ENCODE assay signal across 26 cellular contexts in the genomic region with DNA sequence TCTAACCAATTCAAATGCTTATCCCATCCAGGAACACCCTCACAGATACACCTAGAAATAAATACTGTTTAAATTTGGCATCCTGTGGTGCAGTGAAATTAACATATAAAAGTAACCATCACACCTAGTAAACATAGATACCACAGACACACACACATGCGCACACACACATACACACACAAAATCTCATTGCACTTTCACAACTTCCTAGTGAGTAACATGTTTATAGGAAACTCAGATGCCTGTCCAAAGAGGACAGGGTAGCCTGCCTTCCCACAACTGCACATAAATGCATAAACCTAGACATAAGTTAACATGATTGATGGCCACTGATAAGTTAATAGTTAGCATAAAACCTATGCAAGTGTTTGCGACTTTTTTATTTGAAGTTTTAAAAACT. TPM values are rescaled to one million over a fixed set of nuclear protein-coding genes. Genes with fewer than 3 reads are reported as not detected.
DNase-seq lines count a peak whose midpoint lies in the region; ATAC-seq, FAIRE-seq and TF ChIP-seq lines count a peak whose summit lies in the region.
"Had no signal": no experiment of that assay in that cellular context is flagged by ENCODE, and none has a peak within 500 bp of the region (broad histone marks: within the 10 kb centered on the region; RNA-seq: fewer than 3 reads in every experiment).

No MANE protein-coding gene starts in this region.

- no peak overlapping the region for H3K4me3 Mint-ChIP-seq in activated CD4-positive, alpha-beta memory T cell treated with anti-CD3 and anti-CD28 coated beads for 36 hours
- H3K4me3 Mint-ChIP-seq: B cell; CD4-positive, alpha-beta memory T cell; CD4-positive, CD25-positive, alpha-beta regulatory T cell; CD8-positive, alpha-beta memory T cell had no signal

- dilution Hi-C loops in IMR-90 (cut with HindIII; ENCODE audit: low sequenced_read_pairs, unreplicated experiment) = no loop called here

- no peak overlapping the region for H2BK120ac ChIP-seq in IMR-90 (ENCODE audit: low read depth, low read length)

- no peak overlapping the region for H4K91ac ChIP-seq in IMR-90 (ENCODE audit: insufficient read depth, low read depth, low read length)

- in situ Hi-C loops in IMR-90 (cut with MboI; ENCODE audit: low sequenced_read_pairs) (no loop called here), brain microvascular endothelial cell (cut with HindIII; ENCODE audit: low pct_ligation_motif_present, low sequenced_read_pairs) (no loop called here)

- FAIRE-seq in GM19239 (lab: Jason Lieb, UNC) = peak; percentile 4
- FAIRE-seq in islet of Langerhans (lab: Jason Lieb, UNC) = peak; percentile 55
- FAIRE-seq: A549, GM12878, GM12892 had no signal

- no peak overlapping the region for H2AK9ac ChIP-seq in IMR-90 (replicated peaks; ENCODE audit: low read depth, low read length, poor library complexity)

- H3K36me3 Mint-ChIP-seq in activated CD4-positive, alpha-beta memory T cell treated with anti-CD3 and anti-CD28 coated beads for 36 hours = no peaks in the 10 kb centered on the region
- H3K36me3 Mint-ChIP-seq: CD4-positive, CD25-positive, alpha-beta regulatory T cell had no signal

- H4K5ac ChIP-seq in IMR-90 (ENCODE audit: low read depth, low read length) = no peak overlapping the region

- no peaks in the 10 kb centered on the region for H3K9me3 Mint-ChIP-seq in activated CD4-positive, alpha-beta memory T cell treated with anti-CD3 and anti-CD28 coated beads for 36 hours
- H3K9me3 Mint-ChIP-seq: CD8-positive, alpha-beta memory T cell had no signal

- no peak overlapping the region for H3K4ac ChIP-seq in IMR-90 (ENCODE audit: low read depth, low read length)

- no peak overlapping the region for H2AFZ ChIP-seq in IMR-90 (replicated peaks; ENCODE audit: low read length, poor library complexity)

- no peak overlapping the region for H3K56ac ChIP-seq in IMR-90 (ENCODE audit: extremely low read depth, insufficient read depth, low read length)

- H2BK15ac ChIP-seq in IMR-90 (ENCODE audit: low read depth, low read length) = no peak overlapping the region

- no peaks in the 10 kb centered on the region for H3K9me3 ChIP-seq in IMR-90 (ENCODE audit: control insufficient read depth, insufficient read depth, low read length)
- H3K9me3 ChIP-seq: A549 had no signal

- no peak overlapping the region for H2BK20ac ChIP-seq in IMR-90 (ENCODE audit: low read depth, low read length)

- peaks cover 4% of the 10 kb centered on the region for H3K4me1 ChIP-seq in IMR-90 (ENCODE audit: control insufficient read depth, insufficient read depth, low read length)

- H3K27ac Mint-ChIP-seq in activated CD4-positive, alpha-beta memory T cell treated with anti-CD3 and anti-CD28 coated beads for 36 hours = no peak overlapping the region
- H3K27ac Mint-ChIP-seq: B cell; CD8-positive, alpha-beta memory T cell had no signal

- H3K27me3 Mint-ChIP-seq in activated CD4-positive, alpha-beta memory T cell treated with anti-CD3 and anti-CD28 coated beads for 36 hours = no peaks in the 10 kb centered on the region
- H3K27me3 Mint-ChIP-seq: B cell; CD4-positive, alpha-beta memory T cell; CD4-positive, CD25-positive, alpha-beta regulatory T cell had no signal

- no peak for ATAC-seq in IMR-90 (ENCODE audit: low read depth)
- no peak for ATAC-seq in GM19035 (IDR thresholded peaks at IDR 0.05; ENCODE audit: unreplicated experiment)
- ATAC-seq in GM18502 (IDR thresholded peaks at IDR 0.05; ENCODE audit: poor library complexity, unreplicated experiment) = no peak
- ATAC-seq: A549, GM12878 had no signal

- H3K23ac ChIP-seq in IMR-90 (ENCODE audit: low read depth, low read length) = no peak overlapping the region

- no peak for DNase-seq in GM19239 (ENCODE audit: insufficient read length, low spot score)
- peak; percentile 33 for DNase-seq in IMR-90
- peak; percentile 8 for DNase-seq in fibroblast of mammary gland (ENCODE audit: low read depth)
- no peak for DNase-seq in brain microvascular endothelial cell
- no peak for DNase-seq in activated CD4-positive, alpha-beta memory T cell treated with anti-CD3 and anti-CD28 coated beads for 36 hours
- DNase-seq: AML-193; CD4-positive, alpha-beta memory T cell; CD4-positive, CD25-positive, alpha-beta regulatory T cell; CD8-positive, alpha-beta memory T cell; COR-L47; DMS 273 treated with DMSO at 0.1 percent for 48 hours; DMS153; DMS53; DND-41; EL; GDM1 had no signal

- no TSS peak for BruUV-seq in IMR-90 (replicated peaks; lab: Mats Ljungman, UMichigan)

- TF ChIP-seq RAD21 in IMR-90 (IDR thresholded peaks at IDR 0.05; ENCODE audit: low read length) = no peak

- H3K27ac ChIP-seq in IMR-90 (ENCODE audit: insufficient read depth, low read length) (no peak overlapping the region), brain microvascular endothelial cell (no peak overlapping the region)
- H3K27ac ChIP-seq: 22Rv1; A549; BLaER1 treated with 17β-estradiol and CSF1 and Interleukin-3, amounts not matched to agents 10 nM and 100 nM; C4-2B had no signal

- H3K4me3 ChIP-seq in IMR-90 (ENCODE audit: insufficient read depth, low read depth, low read length) (no peak overlapping the region), fibroblast of mammary gland (ENCODE audit: control insufficient read depth, low read depth, low read length) (no peak overlapping the region), brain microvascular endothelial cell (ENCODE audit: low read depth, low read length) (no peak overlapping the region)
- H3K4me3 ChIP-seq: A549; BLaER1 treated with 17β-estradiol and CSF1 and Interleukin-3, amounts not matched to agents 10 nM and 100 nM; GM12878 had no signal

- TF ChIP-seq POLR2A in IMR-90 (IDR thresholded peaks at IDR 0.05; ENCODE audit: low read depth, low read length) = no peak

- no peak overlapping the region for H4K8ac ChIP-seq in IMR-90 (ENCODE audit: low read depth in 2 of 2, low read length in 2 of 2)

- peaks cover 21 to 31% of the 10 kb centered on the region in 2 experiments for H3K79me1 ChIP-seq in IMR-90 (ENCODE audit: low read depth in 1 of 2, low read length in 2 of 2)

- no peak overlapping the region for H3K14ac ChIP-seq in IMR-90 (replicated peaks; ENCODE audit: low read depth, low read length)

- peaks cover 24% of the 10 kb centered on the region for H3K4me1 Mint-ChIP-seq in activated CD4-positive, alpha-beta memory T cell treated with anti-CD3 and anti-CD28 coated beads for 36 hours (ENCODE audit: low read depth)

- no peak overlapping the region for H3K9ac ChIP-seq in IMR-90 (ENCODE audit: low read depth, low read length)
- H3K9ac ChIP-seq: BLaER1 treated with 17β-estradiol and CSF1 and Interleukin-3, amounts not matched to agents 10 nM and 100 nM had no signal

- H4K20me1 ChIP-seq in IMR-90 (ENCODE audit: insufficient read depth, low read length) = no peaks in the 10 kb centered on the region; the same call in 1 of the 2 replicates
- H4K20me1 ChIP-seq: BLaER1 treated with 17β-estradiol and CSF1 and Interleukin-3, amounts not matched to agents 10 nM and 100 nM had no signal

- H3K4me2 ChIP-seq in IMR-90 (ENCODE audit: low read depth, low read length) = no peak overlapping the region
- H3K4me2 ChIP-seq: A549; BLaER1 treated with 17β-estradiol and CSF1 and Interleukin-3, amounts not matched to agents 10 nM and 100 nM had no signal

- POLR2A ChIA-PET in IMR-90 (lab: Charles Lee; ENCODE audit: unreplicated experiment) = no interaction called here
- POLR2A ChIA-PET in activated CD4-positive, alpha-beta memory T cell treated with anti-CD3 and anti-CD28 coated beads for 36 hours (lab: Charles Lee) = no interaction called here

- H3K9me1 ChIP-seq in IMR-90 (ENCODE audit: insufficient read depth, low read length) = peaks cover 3% of the 10 kb centered on the region; the same call in 1 of the 2 replicates

- intact Hi-C loops in IMR-90 (cut with micrococcal nuclease) = no loop called here
- intact Hi-C loops in activated CD4-positive, alpha-beta memory T cell treated with anti-CD3 and anti-CD28 coated beads for 36 hours (cut with micrococcal nuclease) = no loop called here

- CTCF ChIA-PET in IMR-90 (lab: Yijun Ruan, JAX) = no interaction called here
- CTCF ChIA-PET in activated CD4-positive, alpha-beta memory T cell treated with anti-CD3 and anti-CD28 coated beads for 36 hours (lab: Charles Lee) = no interaction called here

- no CpG with 5 or more reads among the region's 2 CpGs for WGBS in IMR-90 (ENCODE audit: extremely low coverage in 2 of 2, insufficient read length in 1 of 2), 2 experiments

- H3K27me3 ChIP-seq in IMR-90 (ENCODE audit: control insufficient read depth, insufficient read depth, low read length) = no peaks in the 10 kb centered on the region
- no peaks in the 10 kb centered on the region for H3K27me3 ChIP-seq in brain microvascular endothelial cell (replicated peaks)
- H3K27me3 ChIP-seq: BLaER1 treated with 17β-estradiol and CSF1 and Interleukin-3, amounts not matched to agents 10 nM and 100 nM had no signal

- no peak overlapping the region for H2BK5ac ChIP-seq in IMR-90 (ENCODE audit: low read depth, low read length, poor library complexity, severe bottlenecking)

- TF ChIP-seq CTCF in IMR-90 (conservative IDR thresholded peaks at IDR 0.05; ENCODE audit: low read depth, low read length) = no peak
- no peak for TF ChIP-seq CTCF in fibroblast of mammary gland (conservative IDR thresholded peaks at IDR 0.05; ENCODE audit: control insufficient read depth, insufficient read depth, low read depth, low read length)
- TF ChIP-seq CTCF in brain microvascular endothelial cell (IDR thresholded peaks at IDR 0.05; ENCODE audit: low read depth, low read length, missing control alignments) = no peak

- H3K36me3 ChIP-seq in IMR-90 (ENCODE audit: control insufficient read depth, insufficient read depth, low read length) (no peaks in the 10 kb centered on the region), brain microvascular endothelial cell (replicated peaks) (no peaks in the 10 kb centered on the region)

- H3K18ac ChIP-seq in IMR-90 (ENCODE audit: low read depth, low read length) = no peak overlapping the region

- H2AK5ac ChIP-seq in IMR-90 (ENCODE audit: low read depth, low read length) = no peak overlapping the region

TF ChIP-seq in IMR-90, 13 proteins besides CTCF, POLR2A, EP300 and RAD21 (continues in another document):
- no peak for TF ChIP-seq BHLHE40 (IDR thresholded peaks at IDR 0.05; ENCODE audit: low read depth, low read length)
- no peak for TF ChIP-seq MXI1 (IDR thresholded peaks at IDR 0.05; ENCODE audit: borderline replicate concordance, low read depth, low read length)
- no peak for TF ChIP-seq CHD1 (IDR thresholded peaks at IDR 0.05; ENCODE audit: low read depth, low read length)

RNA-seq across cellular contexts. Expression of a gene that starts 56.8 kb away (rescaled TPM):
- 6.1 and 6.7 TPM in 2 replicates for total RNA-seq in IMR-90 (2012; rRNA removed)
- polyA plus RNA-seq in IMR-90 (2012; rRNA removed) = 4.3 and 5.1 TPM in 2 replicates
- 3.1 and 3.6 TPM in 2 replicates for polyA plus RNA-seq in IMR-90 (2012; cell fraction: cytosol; rRNA removed)
- polyA plus RNA-seq in IMR-90 (2012; cell fraction: nucleus; rRNA removed; ENCODE audit: low replicate concordance) = 5.1 and 13.1 TPM in 2 replicates
- total RNA-seq in activated CD4-positive, alpha-beta memory T cell treated with anti-CD3 and anti-CD28 coated beads for 36 hours = 1 to 10 TPM; 3.2 TPM

Comparison
In these comparisons a context has a peak if more than half of its experiments do, and no peak if none do; other contexts are left out.
1. DNase-seq: peak in IMR-90 (single experiment) and fibroblast of mammary gland (single experiment); none in GM19239 (single experiment), brain microvascular endothelial cell (single experiment) and activated CD4-positive, alpha-beta memory T cell treated with anti-CD3 and anti-CD28 coated beads for 36 hours (single experiment).